Comparison of ENCODE assay signal across 9 cellular contexts in genomic region chr20:25039697-25040437, GRCh38. TPM values are rescaled to one million over a fixed set of nuclear protein-coding genes. Genes with fewer than 3 reads are reported as not detected.
DNase-seq lines count a peak whose midpoint lies in the region; ATAC-seq, FAIRE-seq and TF ChIP-seq lines count a peak whose summit lies in the region.
"Had no signal": no experiment of that assay in that cellular context is flagged by ENCODE, and none has a peak within 500 bp of the region (broad histone marks: within the 10 kb centered on the region; RNA-seq: fewer than 3 reads in every experiment).

No MANE protein-coding gene starts in this region.

- H3K79me2 ChIP-seq in mesendoderm (ENCODE audit: control insufficient read depth, insufficient read depth, low read length), result no peaks in the 10 kb centered on the region

- peak in 2 of 7 experiments; percentile 4 for TF ChIP-seq CTCF in body of pancreas (IDR thresholded peaks at IDR 0.05)
- TF ChIP-seq CTCF in spleen (IDR thresholded peaks at IDR 0.05 in 8 of 11, conservative IDR thresholded peaks at IDR 0.05 in 3 of 11), result no peak
- no peak for TF ChIP-seq CTCF in Caco-2 (IDR thresholded peaks at IDR 0.05; ENCODE audit: insufficient read depth in 1 of 2, low read depth in 1 of 2, low read length in 1 of 2, severe bottlenecking in 1 of 2, unreplicated experiment in 1 of 2)

- peaks cover 32% of the 10 kb centered on the region for H3K36me3 Mint-ChIP-seq in Caco-2 (ENCODE audit: insufficient read depth, unreplicated experiment)

- H3K4me3 ChIP-seq in body of pancreas, result no peak overlapping the region
- no peak overlapping the region for H3K4me3 ChIP-seq in spleen
- H3K4me3 ChIP-seq in mesendoderm (ENCODE audit: low read length), result no peak overlapping the region
- no peak overlapping the region for H3K4me3 ChIP-seq in Caco-2 (ENCODE audit: low read depth, low read length)

- TF ChIP-seq POLR2A in body of pancreas (IDR thresholded peaks at IDR 0.05), result peak in 1 of 3 donors; percentile 19
- TF ChIP-seq POLR2A in spleen (IDR thresholded peaks at IDR 0.05), result no peak
- TF ChIP-seq POLR2A in H54 (IDR thresholded peaks at IDR 0.05; ENCODE audit: low read depth, low read length), result no peak

- POLR2A ChIA-PET in Caco-2 (lab: Charles Lee), result no interaction called here

- H3K9me3 ChIP-seq in body of pancreas, result no peaks in the 10 kb centered on the region
- no peaks in the 10 kb centered on the region for H3K9me3 ChIP-seq in spleen
- no peaks in the 10 kb centered on the region for H3K9me3 ChIP-seq in Caco-2

- CTCF ChIA-PET in Caco-2 (lab: Charles Lee), result interaction anchor here (1.6 kb wide), 1 partner anchor 207 kb away, joined by 3 read pairs; no protein-coding TSS in a partner anchor

- no peak overlapping the region for H3K4me2 ChIP-seq in mesendoderm (ENCODE audit: low read length)

- no peaks in the 10 kb centered on the region for H3K9me3 Mint-ChIP-seq in Caco-2 (ENCODE audit: unreplicated experiment)

- no peak overlapping the region for H4K5ac ChIP-seq in mesendoderm (ENCODE audit: low read length)

- 0 to 9% methylated on average over 7 to 9 of the region's 9 CpGs for WGBS in body of pancreas, 2 donors
- 60 to 79% (median 68%) methylated on average over 9 of the region's 9 CpGs for WGBS in spleen, 5 donors
- no CpG with 5 or more reads among the region's 9 CpGs for WGBS in mesendoderm (ENCODE audit: extremely low coverage, insufficient coverage, low lambda C conversion rate)

- no peak overlapping the region for H2BK120ac ChIP-seq in mesendoderm (ENCODE audit: low read depth, low read length)

- H3K79me1 ChIP-seq in mesendoderm (ENCODE audit: low read length), result no peaks in the 10 kb centered on the region

- H3K23ac ChIP-seq in mesendoderm (ENCODE audit: low read length), result no peak overlapping the region

- H3K4me1 ChIP-seq in body of pancreas (peaks cover 97% of the 10 kb centered on the region), spleen (peaks cover 55 to 100% (median 93%) of the 10 kb centered on the region in 6 donors), mesendoderm (ENCODE audit: control insufficient read depth, low read depth, low read length) (no peaks in the 10 kb centered on the region), Caco-2 (no peaks in the 10 kb centered on the region)

- H3K27ac Mint-ChIP-seq in Caco-2 (ENCODE audit: unreplicated experiment), result no peak overlapping the region

- H3K4me3 Mint-ChIP-seq in Caco-2 (ENCODE audit: unreplicated experiment), result no peak overlapping the region

- H2BK5ac ChIP-seq in mesendoderm (ENCODE audit: low read length), result no peak overlapping the region

- H2AK5ac ChIP-seq in mesendoderm (ENCODE audit: low read length), result no peak overlapping the region

- no TSS peak for BruUV-seq in Caco-2 (replicated peaks; lab: Mats Ljungman, UMichigan)

- H3K27ac ChIP-seq in body of pancreas, result peak overlapping the region; percentile 78 to 85 (median 83)
- H3K27ac ChIP-seq in spleen, result peak overlapping the region in 7 of 8 donors; percentile 21 to 78 (median 33)
- H3K27ac ChIP-seq in mesendoderm (ENCODE audit: low read depth, low read length), result no peak overlapping the region

- H3K4me1 Mint-ChIP-seq in Caco-2 (ENCODE audit: low read depth, unreplicated experiment), result no peaks in the 10 kb centered on the region

- DNase-seq in H4 (ENCODE audit: low spot score) (peak; percentile 84), body of pancreas (peak; percentile 92 to 97 (median 96)), iris pigment epithelial cell (ENCODE audit: low read depth) (peak; percentile 22), spleen (peak; percentile 33), mesendoderm (no peak), H54 (ENCODE audit: insufficient read length, low spot score) (no peak), Caco-2 (no peak)
- DNase-seq: stimulated activated CD8-positive, alpha-beta memory T cell treated with anti-CD3 and anti-CD28 coated beads, Interleukin-4, amount 100 ng/mL, for 48 hours had no signal

- no peaks in the 10 kb centered on the region for H3K27me3 Mint-ChIP-seq in Caco-2 (ENCODE audit: insufficient read depth, unreplicated experiment)

- ATAC-seq in body of pancreas (peak; percentile 91), GM18870 (IDR thresholded peaks at IDR 0.05; ENCODE audit: unreplicated experiment) (no peak)

- H3K36me3 ChIP-seq in body of pancreas (replicated peaks in 1 of 2; ENCODE audit: insufficient read depth in 1 of 2, low read depth in 2 of 2), result no peaks in the 10 kb centered on the region
- peaks cover 0 to 13% (median 0%) of the 10 kb centered on the region in 6 donors for H3K36me3 ChIP-seq in spleen
- H3K36me3 ChIP-seq in mesendoderm (ENCODE audit: control insufficient read depth, insufficient read depth, low read length), result no peaks in the 10 kb centered on the region
- peaks cover 3% of the 10 kb centered on the region for H3K36me3 ChIP-seq in Caco-2 (ENCODE audit: control insufficient read depth, insufficient read depth, low read length)

- H2BK15ac ChIP-seq in mesendoderm (replicated peaks; ENCODE audit: low read depth), result no peak overlapping the region

- no peak overlapping the region for H3K4ac ChIP-seq in mesendoderm (ENCODE audit: low read depth, low read length)

- FAIRE-seq in H54 (lab: Jason Lieb, UNC), result no peak

- H3K18ac ChIP-seq in mesendoderm (ENCODE audit: low read length), result no peak overlapping the region

- H4K8ac ChIP-seq in mesendoderm (ENCODE audit: low read depth, low read length), result no peak overlapping the region

- H3K56ac ChIP-seq in mesendoderm (ENCODE audit: low read length), result no peak overlapping the region

- H3K27me3 ChIP-seq in body of pancreas (no peaks in the 10 kb centered on the region), spleen (replicated peaks in 1 of 7) (no peaks in the 10 kb centered on the region), mesendoderm (ENCODE audit: insufficient read depth, low read length, poor library complexity) (no peaks in the 10 kb centered on the region), Caco-2 (replicated peaks; ENCODE audit: control insufficient read depth, insufficient read depth, low read length) (no peaks in the 10 kb centered on the region)

- intact Hi-C loops in body of pancreas (cut with DNase I) (no loop called here), spleen (cut with DNase I; ENCODE audit: low total_unique reads) (no loop called here), Caco-2 (cut with micrococcal nuclease; ENCODE audit: unreplicated experiment) (no loop called here)

- no peak overlapping the region for H3K9ac ChIP-seq in mesendoderm (ENCODE audit: low read length)

RNA-seq across cellular contexts. Expression of gene ACSS1, which starts 18.1 kb away (rescaled TPM):
- total RNA-seq in H4 (2014; rRNA removed; shearing (Covaris generic)), result 0.10 and 0.21 TPM in 2 replicates
- total RNA-seq in body of pancreas, result 10 to 100 TPM; 73.8 to 83.8 TPM
- 10 to 100 TPM; 34.0 to 50.8 (median 41.3) TPM for total RNA-seq in spleen
- polyA plus RNA-seq in spleen, result 10 to 100 TPM; 20.3 to 26.8 (median 26.3) TPM
- 0.15 TPM for polyA plus RNA-seq in mesendoderm (2013, experiment 1 of 2)
- polyA plus RNA-seq in mesendoderm (2013, experiment 2 of 2), result 0.21 TPM
- 81.9 and 113 TPM in 2 replicates for total RNA-seq in Caco-2 (2022)

RNA-seq across cellular contexts. Expression of gene VSX1, which starts 42.1 kb away (rescaled TPM):
- not detected in 2 replicates for total RNA-seq in H4 (2014; rRNA removed; shearing (Covaris generic))
- total RNA-seq in body of pancreas, result under 1 TPM in 1 of 2 donors, not detected in 1; 0.66 TPM
- total RNA-seq in spleen, result not detected
- not detected for polyA plus RNA-seq in spleen
- not detected for polyA plus RNA-seq in mesendoderm (2013, experiment 1 of 2)
- polyA plus RNA-seq in mesendoderm (2013, experiment 2 of 2), result not detected
- not detected in 2 replicates for total RNA-seq in Caco-2 (2022)

RNA-seq across cellular contexts. Expression of gene APMAP, which starts 47.3 kb away (rescaled TPM):
- total RNA-seq in H4 (2014; rRNA removed; shearing (Covaris generic)), result 110 and 115 TPM in 2 replicates
- total RNA-seq in body of pancreas (10 to 100 TPM; 38.9 to 51.4 TPM), spleen (100 to 1,000 TPM in 1 of 7 donors, 10 to 100 TPM in 6; 57.9 to 104 (median 78.8) TPM), Caco-2 (2022) (119 and 138 TPM in 2 replicates)
- polyA plus RNA-seq in spleen, result 10 to 100 TPM; 26.5 to 36.0 (median 31.5) TPM
- polyA plus RNA-seq in mesendoderm (2013, experiment 1 of 2), result 39.6 TPM
- polyA plus RNA-seq in mesendoderm (2013, experiment 2 of 2), result 38.0 TPM

Comparison
In these comparisons a context has a peak if more than half of its experiments do, and no peak if none do; other contexts are left out.
1. DNase-seq: peak in H4 (single experiment), body of pancreas (4 of 4), iris pigment epithelial cell (single experiment) and spleen (single experiment); none in mesendoderm (single experiment), H54 (single experiment) and Caco-2 (0 of 2).
2. RNA of gene ACSS1, which starts 18.1 kb away (total RNA-seq): 81.9 to 113 TPM in Caco-2, 73.8 to 83.8 TPM in body of pancreas and 34.0 to 50.8 TPM in spleen; 0.10 to 0.21 TPM in H4; every median in the first group is over 10 times any median in the second.